Comparison of ENCODE assay signal across 12 cellular contexts in the genomic region with DNA sequence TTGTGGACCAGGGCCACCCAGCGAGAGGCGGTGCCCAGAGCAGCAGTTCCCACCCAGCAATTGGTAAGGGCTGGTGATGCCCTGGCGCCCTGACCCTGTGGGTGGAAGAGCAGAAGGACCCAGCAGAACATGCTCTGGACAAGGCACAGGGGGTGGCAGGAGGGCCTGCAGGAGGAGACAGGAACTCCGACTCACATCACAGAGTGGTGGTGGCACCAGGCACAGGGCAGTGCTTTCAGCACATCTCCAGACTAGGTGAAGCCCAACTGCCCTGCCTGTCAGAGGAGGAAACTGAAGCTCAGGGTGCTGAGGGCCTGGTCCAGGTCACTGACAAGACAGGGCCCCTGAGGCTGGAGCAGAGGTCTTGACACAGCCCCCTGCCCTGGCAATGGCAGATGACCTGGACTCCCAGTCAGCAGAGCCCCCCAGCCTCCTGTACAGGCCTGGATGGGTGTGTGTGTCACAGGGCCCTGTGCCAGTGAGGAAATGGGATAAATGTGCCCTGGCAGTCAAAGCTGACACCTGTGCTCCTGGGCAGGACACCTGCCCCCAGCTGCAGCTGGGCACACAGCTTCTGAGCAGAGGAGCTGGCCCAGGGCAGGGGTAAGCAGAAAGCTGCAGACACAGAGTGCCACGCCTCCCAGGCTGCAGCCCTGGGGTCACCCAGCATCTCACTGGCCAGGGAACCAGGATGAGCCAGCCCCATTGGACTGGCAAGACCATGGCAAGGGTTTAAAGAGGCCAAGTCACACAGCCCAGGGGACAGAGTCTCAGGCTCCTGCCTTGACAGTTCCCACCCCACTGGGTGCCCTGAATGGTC. TPM values are rescaled to one million over a fixed set of nuclear protein-coding genes. Genes with fewer than 3 reads are reported as not detected.
DNase-seq lines count a peak whose midpoint lies in the region; ATAC-seq and TF ChIP-seq lines count a peak whose summit lies in the region.
"Had no signal": no experiment of that assay in that cellular context is flagged by ENCODE, and none has a peak within 500 bp of the region (broad histone marks: within the 10 kb centered on the region; RNA-seq: fewer than 3 reads in every experiment).

No MANE protein-coding gene starts in this region.

- intact Hi-C loops in sciatic nerve (cut with DNase I): no loop called here

- peak; percentile 8 for DNase-seq in COLO668 (lab: John Stamatoyannopoulos, UW; ENCODE audit: unreplicated experiment)
- DNase-seq in DMS53 treated with DMSO at 0.1 percent for 48 hours (lab: John Stamatoyannopoulos, UW; ENCODE audit: unreplicated experiment): peak; percentile 9
- peak; percentile 39 for DNase-seq in islet precursor cell
- peak; percentile 48 for DNase-seq in sciatic nerve (ENCODE audit: low spot score)
- DNase-seq in HEK293T (ENCODE audit: extremely low spot score): no peak
- no peak for DNase-seq in RKO (ENCODE audit: low spot score)
- DNase-seq in NK-92 treated with Interleukin-12 subunit alpha and Interleukin-12 subunit beta, amount 100 ng/mL, for 24 hours (lab: John Stamatoyannopoulos, UW): no peak
- DNase-seq: DMS79; NCI-H1436; stimulated activated CD4-positive, alpha-beta T cell treated with anti-CD3 and anti-CD28 coated beads, Interleukin-15, amount 100 ng/mL, for 24 hours had no signal

- POLR2A ChIA-PET in HEK293T (lab: Yijun Ruan, JAX): no interaction called here

- CTCF ChIA-PET in HEK293T (lab: Yijun Ruan, JAX): no interaction called here

- no peak for ATAC-seq in sciatic nerve
- ATAC-seq: esophagus mucosa had no signal

TF ChIP-seq in HEK293T, 16 proteins besides CTCF, POLR2A, EP300 and RAD21:
- TF ChIP-seq FOXA1 (IDR thresholded peaks at IDR 0.05): no peak
- TF ChIP-seq FOXK2 (IDR thresholded peaks at IDR 0.05): no peak
- TF ChIP-seq CTBP1 (IDR thresholded peaks at IDR 0.05; ENCODE audit: borderline replicate concordance): no peak
- TF ChIP-seq ZNF384 (IDR thresholded peaks at IDR 0.05): no peak
- TF ChIP-seq SUZ12 (IDR thresholded peaks at IDR 0.05): no peak
- TF ChIP-seq, protein P1, sequence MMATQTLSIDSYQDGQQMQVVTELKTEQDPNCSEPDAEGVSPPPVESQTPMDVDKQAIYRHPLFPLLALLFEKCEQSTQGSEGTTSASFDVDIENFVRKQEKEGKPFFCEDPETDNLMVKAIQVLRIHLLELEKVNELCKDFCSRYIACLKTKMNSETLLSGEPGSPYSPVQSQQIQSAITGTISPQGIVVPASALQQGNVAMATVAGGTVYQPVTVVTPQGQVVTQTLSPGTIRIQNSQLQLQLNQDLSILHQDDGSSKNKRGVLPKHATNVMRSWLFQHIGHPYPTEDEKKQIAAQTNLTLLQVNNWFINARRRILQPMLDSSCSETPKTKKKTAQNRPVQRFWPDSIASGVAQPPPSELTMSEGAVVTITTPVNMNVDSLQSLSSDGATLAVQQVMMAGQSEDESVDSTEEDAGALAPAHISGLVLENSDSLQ (IDR thresholded peaks at IDR 0.05): no peak
- no peak for TF ChIP-seq FOXM1 (IDR thresholded peaks at IDR 0.05; ENCODE audit: borderline replicate concordance)
- TF ChIP-seq BHLHE40 (IDR thresholded peaks at IDR 0.05; ENCODE audit: borderline replicate concordance): no peak
- TF ChIP-seq LEF1 (IDR thresholded peaks at IDR 0.05; ENCODE audit: borderline replicate concordance): no peak
- TF ChIP-seq ELF4 (IDR thresholded peaks at IDR 0.05): no peak
- no peak for TF ChIP-seq HDGF (IDR thresholded peaks at IDR 0.05; ENCODE audit: borderline replicate concordance)
- TF ChIP-seq L3MBTL2 (conservative IDR thresholded peaks at IDR 0.05): no peak
- TF ChIP-seq ARNT (IDR thresholded peaks at IDR 0.05): no peak
- TF ChIP-seq NFRKB (IDR thresholded peaks at IDR 0.05): no peak
- no peak for TF ChIP-seq SP1 (IDR thresholded peaks at IDR 0.05)
- no peak for TF ChIP-seq TARDBP (IDR thresholded peaks at IDR 0.05)

RNA-seq across cellular contexts. Expression of a gene that starts 11.4 kb away (rescaled TPM):
- 22.7 TPM for total RNA-seq in sciatic nerve

RNA-seq across cellular contexts. Expression of a gene that starts 48.9 kb away (rescaled TPM):
- 1.5 TPM for total RNA-seq in sciatic nerve
- total RNA-seq: ascending aorta, esophagus mucosa had no signal

Comparison
In these comparisons a context has a peak if more than half of its experiments do, and no peak if none do; other contexts are left out.
1. DNase-seq: peak in COLO668 (single experiment), DMS53 treated with DMSO at 0.1 percent for 48 hours (single experiment), islet precursor cell (single experiment) and sciatic nerve (single experiment); none in HEK293T (single experiment), RKO (single experiment) and NK-92 treated with Interleukin-12 subunit alpha and Interleukin-12 subunit beta, amount 100 ng/mL, for 24 hours (single experiment).